Comparison of ENCODE assay signal across 1 cellular context in the genomic region with DNA sequence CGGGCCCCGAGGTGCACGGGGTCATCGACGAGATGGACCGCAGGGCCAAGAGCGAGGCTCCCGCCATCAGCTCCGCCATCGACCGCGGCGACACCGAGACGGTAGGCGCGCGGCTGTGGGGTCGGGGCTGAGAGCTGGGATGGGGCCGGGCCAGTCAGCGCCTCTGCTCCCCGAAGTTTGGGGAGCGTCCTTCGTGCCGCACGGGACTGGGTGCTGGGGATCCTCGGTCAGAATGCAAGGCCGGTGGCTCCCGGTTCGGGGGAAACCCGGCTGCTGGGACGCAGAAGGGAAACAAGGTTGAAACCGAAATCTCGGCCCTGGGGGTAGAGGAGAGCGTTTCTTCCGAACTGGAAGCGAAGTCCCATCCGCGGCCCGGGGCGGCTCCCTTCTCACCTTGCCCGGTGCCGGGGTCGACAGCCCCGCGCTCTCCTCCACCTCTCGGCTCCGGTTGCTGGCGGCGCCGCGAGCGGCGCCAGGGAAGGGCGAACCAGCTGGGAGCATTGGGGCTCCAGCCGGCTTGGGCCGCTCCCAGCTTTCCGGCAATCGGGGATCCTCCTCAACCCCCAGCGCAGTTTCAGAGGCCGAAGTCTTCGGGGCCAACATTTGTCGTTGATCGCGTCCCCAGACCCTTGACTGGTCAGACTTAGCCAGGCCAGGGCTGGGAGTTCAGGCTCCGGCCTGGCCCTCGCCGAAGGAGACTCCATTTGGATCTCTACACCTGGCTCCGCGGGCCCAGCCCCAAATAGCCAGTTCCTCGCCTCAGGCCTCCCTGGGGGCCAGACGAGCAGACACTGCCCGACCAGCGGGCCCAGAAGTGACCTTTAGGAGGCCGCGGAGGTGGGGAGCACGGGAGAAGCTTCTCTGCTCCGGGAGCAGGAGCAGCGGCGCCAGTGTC.
TF ChIP-seq lines count a peak whose summit lies in the region.

No MANE protein-coding gene starts in this region.

TF ChIP-seq in liver, 16 proteins besides CTCF, POLR2A, EP300 and RAD21:
- no peak for TF ChIP-seq FOXA1 (IDR thresholded peaks at IDR 0.05)
- no peak for TF ChIP-seq HNF4A (conservative IDR thresholded peaks at IDR 0.05)
